In the genomic region with DNA sequence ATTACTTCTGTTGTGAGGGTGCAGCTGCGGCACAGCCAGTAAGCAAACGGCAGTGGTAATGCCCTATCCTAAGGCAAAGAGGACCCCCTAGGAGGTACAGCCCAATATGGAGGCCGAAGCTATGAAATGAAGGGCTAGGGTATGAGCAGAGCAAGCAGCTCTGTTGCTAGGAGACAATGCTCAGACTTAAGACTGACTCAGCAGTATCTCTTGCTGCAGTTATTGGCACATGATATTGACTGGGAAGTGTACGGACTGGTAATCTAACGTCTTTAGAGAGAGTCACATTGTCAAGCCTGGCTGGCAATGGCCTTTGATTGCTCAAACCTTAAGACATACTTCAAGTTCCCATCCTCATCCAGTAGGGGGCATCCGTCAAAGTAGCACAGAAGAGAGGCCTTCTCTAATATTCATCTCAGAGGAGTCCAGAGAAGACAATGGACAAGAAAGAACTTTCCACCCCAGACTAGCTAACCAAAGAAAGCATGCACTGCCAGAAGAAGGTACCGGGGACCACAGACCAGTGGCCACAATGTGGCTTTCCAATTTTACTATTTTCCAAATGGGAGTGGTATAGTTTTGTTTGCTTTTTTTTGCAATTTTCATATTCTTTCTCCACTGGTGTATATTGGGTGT, we compare ENCODE assay signal across 3 cellular contexts.
TF ChIP-seq lines count a peak whose summit lies in the region.

No MANE protein-coding gene starts in this region.

TF ChIP-seq in GM23338, 12 proteins besides CTCF, POLR2A, EP300 and RAD21 (continued from another document):
- TF ChIP-seq ETS1 (IDR thresholded peaks at IDR 0.05) (no peak), CREB1 (CRISPR knock-in tag; IDR thresholded peaks at IDR 0.05; ENCODE audit: low read depth) (no peak), POLR2AphosphoS5 (IDR thresholded peaks at IDR 0.05; ENCODE audit: low read depth) (no peak), EZH2phosphoT487 (IDR thresholded peaks at IDR 0.05; ENCODE audit: unreplicated experiment) (no peak)
TF ChIP-seq in GM23338: peak in this region for 0.

TF ChIP-seq in endothelial cell of umbilical vein, 7 proteins besides CTCF, POLR2A, EP300 and RAD21 (continued from another document):
- TF ChIP-seq POLR2AphosphoS5 (IDR thresholded peaks at IDR 0.05; ENCODE audit: insufficient read depth, low read depth, low read length) (no peak), JUN (IDR thresholded peaks at IDR 0.05; ENCODE audit: borderline replicate concordance, insufficient read depth, insufficient read length, low read depth) (no peak), MAX (IDR thresholded peaks at IDR 0.05; ENCODE audit: insufficient read depth, insufficient read length) (no peak), GATA2 (IDR thresholded peaks at IDR 0.05; ENCODE audit: insufficient read depth, insufficient read length, low read depth, low read length) (no peak)

TF ChIP-seq in neural cell, 6 proteins besides CTCF, POLR2A, EP300 and RAD21 (continued from another document):
- no peak for TF ChIP-seq REST (IDR thresholded peaks at IDR 0.05; ENCODE audit: borderline replicate concordance)
